In the genomic region with DNA sequence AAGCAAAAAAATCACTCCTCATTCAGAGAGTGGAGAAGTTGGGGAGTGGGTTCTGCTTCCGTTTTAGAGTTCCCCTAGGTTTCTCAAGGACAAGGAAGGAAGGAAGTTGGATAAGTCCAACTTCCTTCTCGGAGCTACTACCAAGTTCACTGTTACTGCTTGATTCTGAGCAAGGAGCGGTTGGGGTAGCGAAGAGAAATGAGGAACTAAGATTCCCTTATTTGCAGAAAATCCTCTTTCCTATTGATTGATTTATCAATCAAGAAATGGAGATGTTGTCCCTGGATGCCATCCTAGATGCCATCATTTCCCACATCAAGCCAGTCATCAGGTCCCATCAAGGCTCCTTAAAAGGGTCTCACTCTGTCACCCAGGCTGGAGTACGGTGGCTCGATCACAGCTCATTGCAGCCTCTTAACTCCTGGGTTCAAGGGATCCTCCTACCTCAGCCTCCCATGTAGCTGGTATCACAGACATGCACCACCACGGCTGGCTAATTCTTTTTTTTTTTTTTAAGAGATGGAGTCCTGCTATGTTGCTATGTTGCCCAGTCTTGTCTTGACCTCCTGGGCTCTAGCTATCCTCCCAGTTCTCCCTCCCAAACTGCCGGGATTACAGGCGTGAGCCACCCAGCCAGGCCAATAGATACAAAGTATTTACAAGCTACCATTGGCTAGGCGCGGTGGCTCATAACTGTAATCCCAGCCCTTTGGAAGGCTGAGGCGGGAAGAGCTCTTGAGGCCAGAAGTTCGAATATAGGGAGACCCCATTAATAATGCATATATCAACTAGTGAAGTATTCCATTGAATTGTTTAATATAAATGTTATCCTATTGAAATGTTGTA, we compare ENCODE assay signal across 8 cellular contexts. TPM values are rescaled to one million over a fixed set of nuclear protein-coding genes. Genes with fewer than 3 reads are reported as not detected.
DNase-seq lines count a peak whose midpoint lies in the region; ATAC-seq and TF ChIP-seq lines count a peak whose summit lies in the region.

No MANE protein-coding gene starts in this region.

- H3K4me1 Mint-ChIP-seq in Caco-2 (ENCODE audit: low read depth, unreplicated experiment): no peaks in the 10 kb centered on the region
- H3K4me1 Mint-ChIP-seq in naive thymus-derived CD8-positive, alpha-beta T cell: peaks cover 9 to 55% (median 35%) of the 10 kb centered on the region in 4 donors

- TF ChIP-seq CTCF in Caco-2 (IDR thresholded peaks at IDR 0.05; ENCODE audit: insufficient read depth in 1 of 2, low read depth in 1 of 2, low read length in 1 of 2, severe bottlenecking in 1 of 2, unreplicated experiment in 1 of 2) (no peak), choroid plexus epithelial cell (conservative IDR thresholded peaks at IDR 0.05; ENCODE audit: low read depth, low read length) (no peak)

- H3K27ac Mint-ChIP-seq in Caco-2 (ENCODE audit: unreplicated experiment): peak overlapping the region; percentile 93
- peak overlapping the region; percentile 99 to 100 (median 100) for H3K27ac Mint-ChIP-seq in naive thymus-derived CD8-positive, alpha-beta T cell

- H3K36me3 ChIP-seq in Caco-2 (ENCODE audit: control insufficient read depth, insufficient read depth, low read length): no peaks in the 10 kb centered on the region

- no peaks in the 10 kb centered on the region for H3K27me3 ChIP-seq in Caco-2 (replicated peaks; ENCODE audit: control insufficient read depth, insufficient read depth, low read length)

- no peak for ATAC-seq in naive thymus-derived CD8-positive, alpha-beta T cell
- ATAC-seq in HG03196 (IDR thresholded peaks at IDR 0.05; ENCODE audit: unreplicated experiment): no peak

- peaks cover 15% of the 10 kb centered on the region for H3K36me3 Mint-ChIP-seq in Caco-2 (ENCODE audit: insufficient read depth, unreplicated experiment)
- H3K36me3 Mint-ChIP-seq in naive thymus-derived CD8-positive, alpha-beta T cell: peaks cover 0 to 1% (median 0%) of the 10 kb centered on the region in 3 donors

- intact Hi-C loops in Caco-2 (cut with micrococcal nuclease; ENCODE audit: unreplicated experiment): loop anchor here (1.0 to 2.0 kb wide), 2 partner anchors 33 to 74 kb away; a partner anchor contains a TSS

- BruUV-seq in Caco-2 (replicated peaks; lab: Mats Ljungman, UMichigan): no TSS peak

- H3K4me3 ChIP-seq in Caco-2 (ENCODE audit: low read depth, low read length): peak overlapping the region; percentile 73
- H3K4me3 ChIP-seq in choroid plexus epithelial cell (ENCODE audit: low read depth, low read length): peak overlapping the region; percentile 93

- H3K4me3 Mint-ChIP-seq in Caco-2 (ENCODE audit: unreplicated experiment): peak overlapping the region; percentile 85
- peak overlapping the region; percentile 89 to 97 (median 94) for H3K4me3 Mint-ChIP-seq in naive thymus-derived CD8-positive, alpha-beta T cell

- H3K4me1 ChIP-seq in Caco-2: peaks cover 10% of the 10 kb centered on the region

- H3K9me3 Mint-ChIP-seq in Caco-2 (ENCODE audit: unreplicated experiment): no peaks in the 10 kb centered on the region
- no peaks in the 10 kb centered on the region for H3K9me3 Mint-ChIP-seq in naive thymus-derived CD8-positive, alpha-beta T cell

- no peaks in the 10 kb centered on the region for H3K9me3 ChIP-seq in Caco-2

- CTCF ChIA-PET in Caco-2 (lab: Charles Lee): interaction anchor here (0.7 to 3.0 kb wide), 6 partner anchors 9 to 199 kb away, joined by 3 to 31 read pairs (median 4); no protein-coding TSS in a partner anchor

- no peaks in the 10 kb centered on the region for H3K27me3 Mint-ChIP-seq in Caco-2 (ENCODE audit: insufficient read depth, unreplicated experiment)
- H3K27me3 Mint-ChIP-seq in naive thymus-derived CD8-positive, alpha-beta T cell: no peaks in the 10 kb centered on the region

- DNase-seq in Caco-2: no peak
- peak; percentile 53 for DNase-seq in NCI-H2227 (lab: John Stamatoyannopoulos, UW; ENCODE audit: unreplicated experiment)
- peak; percentile 29 for DNase-seq in choroid plexus epithelial cell (ENCODE audit: low read depth)
- DNase-seq in naive thymus-derived CD8-positive, alpha-beta T cell: no peak
- no peak for DNase-seq in GM19238 (ENCODE audit: insufficient read length, low spot score)
- DNase-seq in stimulated activated CD4-positive, alpha-beta T cell treated with anti-CD3 and anti-CD28 coated beads, Interleukin-2, amount 100 ng/mL, for 24 hours: no peak
- no peak for DNase-seq in C1 segment of cervical spinal cord (lab: John Stamatoyannopoulos, UW)

- POLR2A ChIA-PET in Caco-2 (lab: Charles Lee): interaction anchor here (0.6 to 1.8 kb wide), 5 partner anchors 12 to 610 kb away, joined by 5 to 34 read pairs (median 8); a partner anchor contains a TSS
- POLR2A ChIA-PET in naive thymus-derived CD8-positive, alpha-beta T cell (lab: Charles Lee): interaction anchor here (0.8 to 5.3 kb wide), 18 partner anchors 8 to 878 kb away, joined by 3 to 95 read pairs (median 5); a partner anchor contains a TSS

RNA-seq across cellular contexts. Expression of a gene that starts 0.8 kb away (rescaled TPM):
- total RNA-seq in Caco-2 (2022): 3.6 and 4.0 TPM in 2 replicates
- 10 to 100 TPM; 15.0 to 17.3 TPM for total RNA-seq in naive thymus-derived CD8-positive, alpha-beta T cell
- polyA plus RNA-seq in naive thymus-derived CD8-positive, alpha-beta T cell: 10 to 100 TPM; 12.6 to 20.9 (median 19.8) TPM

RNA-seq across cellular contexts. Expression of a gene that starts 11.0 kb away (rescaled TPM):
- total RNA-seq in Caco-2 (2022): 15.0 and 15.3 TPM in 2 replicates
- 10 to 100 TPM; 83.6 to 85.6 TPM for total RNA-seq in naive thymus-derived CD8-positive, alpha-beta T cell
- polyA plus RNA-seq in naive thymus-derived CD8-positive, alpha-beta T cell: 10 to 100 TPM; 30.5 to 45.4 (median 34.5) TPM

RNA-seq across cellular contexts. Expression of a gene that starts 11.6 kb away (rescaled TPM):
- 1.4 and 2.2 TPM in 2 replicates for total RNA-seq in Caco-2 (2022)
- total RNA-seq in naive thymus-derived CD8-positive, alpha-beta T cell: 1 to 10 TPM; 9.9 TPM
- 1 to 10 TPM; 3.6 to 8.3 (median 5.0) TPM for polyA plus RNA-seq in naive thymus-derived CD8-positive, alpha-beta T cell

RNA-seq across cellular contexts. Expression of a gene that starts 32.4 kb away (rescaled TPM):
- 36.6 and 37.3 TPM in 2 replicates for total RNA-seq in Caco-2 (2022)
- total RNA-seq in naive thymus-derived CD8-positive, alpha-beta T cell: 10 to 100 TPM; 18.3 to 22.9 TPM
- polyA plus RNA-seq in naive thymus-derived CD8-positive, alpha-beta T cell: 10 to 100 TPM; 69.0 to 88.0 (median 84.8) TPM

RNA-seq across cellular contexts. Expression of a gene that starts 32.8 kb away (rescaled TPM):
- total RNA-seq in Caco-2 (2022): 9.4 and 19.4 TPM in 2 replicates
- 10 to 100 TPM; 15.9 to 18.7 TPM for total RNA-seq in naive thymus-derived CD8-positive, alpha-beta T cell
- polyA plus RNA-seq in naive thymus-derived CD8-positive, alpha-beta T cell: 10 to 100 TPM; 51.8 to 67.3 (median 53.8) TPM

Comparison
In these comparisons a context has a peak if more than half of its experiments do, and no peak if none do; other contexts are left out.
1. DNase-seq: peak in NCI-H2227 (single experiment) and choroid plexus epithelial cell (single experiment); none in Caco-2 (0 of 2), naive thymus-derived CD8-positive, alpha-beta T cell (0 of 10), GM19238 (single experiment), stimulated activated CD4-positive, alpha-beta T cell treated with anti-CD3 and anti-CD28 coated beads, Interleukin-2, amount 100 ng/mL, for 24 hours (0 of 2) and C1 segment of cervical spinal cord (0 of 14).